In genomic region chr2:45892757-45893156, GRCh38 we compare ENCODE assay signal across 12 cellular contexts.
DNase-seq lines count a peak whose midpoint lies in the region; ATAC-seq and TF ChIP-seq lines count a peak whose summit lies in the region.
"Had no signal": no experiment of that assay in that cellular context is flagged by ENCODE, and none has a peak within 500 bp of the region (broad histone marks: within the 10 kb centered on the region; RNA-seq: fewer than 3 reads in every experiment).

No MANE protein-coding gene starts in this region.

- 0 out of 2 replicates have a peak, but pooled peaks cover 6% of the 10 kb centered on the region for H3F3A ChIP-seq in GM23248 (ENCODE audit: insufficient read depth)

- no peak overlapping the region for H3K9ac ChIP-seq in GM23248

- WGBS in GM23248 (ENCODE audit: low coverage in 1 of 2, low lambda C conversion rate in 2 of 2, missing lambda C conversion rate in 2 of 2), 2 experiments, result 21 to 28% methylated on average over 7 of the region's 7 CpGs

- no peaks in the 10 kb centered on the region for H4K20me1 ChIP-seq in GM23248 (ENCODE audit: insufficient read depth)

- in situ Hi-C loops in GM23248 (cut with MboI), result no loop called here

- H3K9me3 ChIP-seq in GM23248 (ENCODE audit: low read depth) (no peaks in the 10 kb centered on the region), SJCRH30 (replicated peaks) (no peaks in the 10 kb centered on the region)

- H3K4me2 ChIP-seq in GM23248 (ENCODE audit: unreplicated experiment), result no peak overlapping the region
- H3K4me2 ChIP-seq: smooth muscle cell had no signal

- H3K36me3 ChIP-seq in GM23248 (ENCODE audit: low read depth) (no peaks in the 10 kb centered on the region), SJCRH30 (no peaks in the 10 kb centered on the region)

- DNase-seq in AG10803 (ENCODE audit: low read depth) (no peak), GM23248 (peak; percentile 41), SJCRH30 (peak; percentile 46 to 65), iris pigment epithelial cell (ENCODE audit: low read depth) (peak; percentile 67), NCI-H526 (lab: John Stamatoyannopoulos, UW) (no peak)
- no peak for DNase-seq in stimulated activated CD4-positive, alpha-beta T cell treated with anti-CD3 and anti-CD28 coated beads, Interleukin-12 subunit alpha, Interleukin-12 subunit beta, amount 100 ng/mL, for 4 hours
- no peak for DNase-seq in central memory CD4-positive, alpha-beta T cell
- DNase-seq: activated CD8-positive, alpha-beta memory T cell treated with anti-CD3 and anti-CD28 coated beads for 24 hours; effector CD4-positive, alpha-beta T cell; T-helper 2 cell had no signal

- peak overlapping the region; percentile 6; the same call in 1 of the 2 replicates for H3K4me3 ChIP-seq in AG10803 (ENCODE audit: low read length)
- H3K4me3 ChIP-seq in GM23248, result no peak overlapping the region
- no peak overlapping the region for H3K4me3 ChIP-seq in SJCRH30
- H3K4me3 ChIP-seq: smooth muscle cell had no signal

- H2AFZ ChIP-seq in GM23248, result no peak overlapping the region

- no peaks in the 10 kb centered on the region for H3K9me2 ChIP-seq in GM23248 (ENCODE audit: insufficient read depth)

- peaks cover 22% of the 10 kb centered on the region for H3K4me1 ChIP-seq in GM23248 (ENCODE audit: insufficient read depth)
- H3K4me1 ChIP-seq in SJCRH30, result peaks cover 27% of the 10 kb centered on the region

- peaks cover 53% of the 10 kb centered on the region for H3K79me2 ChIP-seq in GM23248 (ENCODE audit: insufficient read depth)

- no peaks in the 10 kb centered on the region for H3K27me3 ChIP-seq in GM23248 (replicated peaks; ENCODE audit: insufficient read depth)
- no peaks in the 10 kb centered on the region for H3K27me3 ChIP-seq in SJCRH30

- H3K27ac ChIP-seq in GM23248 (no peak overlapping the region), SJCRH30 (no peak overlapping the region)

- TF ChIP-seq CTCF in AG10803 (conservative IDR thresholded peaks at IDR 0.05; ENCODE audit: low read length), result no peak

- no peak for ATAC-seq in HG03439 (IDR thresholded peaks at IDR 0.05; ENCODE audit: unreplicated experiment)

Comparison
In these comparisons a context has a peak if more than half of its experiments do, and no peak if none do; other contexts are left out.
1. DNase-seq: peak in GM23248 (single experiment), SJCRH30 (2 of 2) and iris pigment epithelial cell (single experiment); none in AG10803 (single experiment), stimulated activated CD4-positive, alpha-beta T cell treated with anti-CD3 and anti-CD28 coated beads, Interleukin-12 subunit alpha, Interleukin-12 subunit beta, amount 100 ng/mL, for 4 hours (single experiment), NCI-H526 (0 of 2) and central memory CD4-positive, alpha-beta T cell (single experiment).